17 cellular contexts compared by ENCODE assay signal in the genomic region with DNA sequence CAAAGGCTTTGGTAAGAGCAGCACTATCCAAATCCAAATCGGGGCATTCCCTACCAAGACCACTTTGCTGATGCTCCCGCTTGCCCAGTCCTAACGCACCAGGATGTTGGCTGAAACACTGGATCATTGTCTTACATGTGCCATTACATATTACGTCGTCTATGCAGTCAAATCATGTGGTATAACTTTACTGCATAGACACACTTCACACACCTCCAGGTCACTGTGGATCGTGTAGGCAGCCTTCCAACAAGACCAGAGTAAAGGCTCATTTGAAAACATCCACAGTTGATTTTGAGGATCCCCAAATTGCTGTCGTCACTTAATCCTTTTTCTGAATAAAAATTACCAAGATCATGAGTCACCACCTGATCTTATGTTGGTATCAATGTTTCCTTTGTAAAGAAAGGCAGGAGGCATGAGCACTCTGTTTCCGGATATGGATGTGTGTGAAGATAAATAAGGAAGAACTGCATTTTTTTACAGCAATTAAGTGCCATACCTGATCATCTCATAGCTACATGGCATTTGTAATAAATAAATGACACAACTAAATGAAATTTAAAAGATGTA. TPM values are rescaled to one million over a fixed set of nuclear protein-coding genes. Genes with fewer than 3 reads are reported as not detected.
DNase-seq lines count a peak whose midpoint lies in the region; ATAC-seq and TF ChIP-seq lines count a peak whose summit lies in the region.
"Had no signal": no experiment of that assay in that cellular context is flagged by ENCODE, and none has a peak within 500 bp of the region (broad histone marks: within the 10 kb centered on the region; RNA-seq: fewer than 3 reads in every experiment).

No MANE protein-coding gene starts in this region.

- no peak overlapping the region for H4K8ac ChIP-seq in trophoblast cell (ENCODE audit: low read depth, low read length)

- H2BK120ac ChIP-seq in trophoblast cell (ENCODE audit: insufficient read depth, low read length, poor library complexity) = no peak overlapping the region

- H3K18ac ChIP-seq in trophoblast cell (ENCODE audit: low read length) = no peak overlapping the region

- TF ChIP-seq POLR2A in esophagus muscularis mucosa (IDR thresholded peaks at IDR 0.05; ENCODE audit: low read depth) = no peak

- no peak overlapping the region for H3K4ac ChIP-seq in trophoblast cell (ENCODE audit: low read depth, low read length)

- no peak for ATAC-seq in HG03045 (IDR thresholded peaks at IDR 0.05; ENCODE audit: unreplicated experiment)
- ATAC-seq: A549, GM23338 had no signal

- intact Hi-C loops in A673 (cut with micrococcal nuclease; ENCODE audit: unreplicated experiment) = no loop called here
- intact Hi-C loops in esophagus muscularis mucosa (cut with DNase I) = no loop called here

- H3K9me3 ChIP-seq in A673 (ENCODE audit: low read depth, low read length, poor library complexity, severe bottlenecking) (no peaks in the 10 kb centered on the region), esophagus muscularis mucosa (no peaks in the 10 kb centered on the region), trophoblast cell (ENCODE audit: insufficient read depth, low read depth, low read length) (no peaks in the 10 kb centered on the region)
- H3K9me3 ChIP-seq: A549 had no signal

- POLR2A ChIA-PET in A673 (lab: Charles Lee; ENCODE audit: low non-redundant PET) = no interaction called here

- H3K27me3 ChIP-seq in A673 (replicated peaks; ENCODE audit: insufficient read depth, low read depth, low read length, poor library complexity) (no peaks in the 10 kb centered on the region), esophagus muscularis mucosa (no peaks in the 10 kb centered on the region), trophoblast cell (ENCODE audit: insufficient read depth, low read length) (no peaks in the 10 kb centered on the region)
- H3K27me3 ChIP-seq: BLaER1 had no signal

- H3K23ac ChIP-seq in trophoblast cell (ENCODE audit: low read length) = no peak overlapping the region

- H3K4me1 ChIP-seq in A673 (ENCODE audit: insufficient read depth, low read length, poor library complexity, severe bottlenecking) (no peaks in the 10 kb centered on the region), esophagus muscularis mucosa (peaks cover 0 to 24% (median 13%) of the 10 kb centered on the region in 4 donors), trophoblast cell (ENCODE audit: control insufficient read depth in 1 of 2, insufficient read depth in 2 of 2, low read length in 2 of 2) (peaks cover 0 to 2% of the 10 kb centered on the region in 2 experiments)
- H3K4me1 ChIP-seq: A549, BLaER1 had no signal

- H3K4me3 ChIP-seq in A673 (ENCODE audit: low read depth, low read length, poor library complexity, severe bottlenecking) (no peak overlapping the region), esophagus muscularis mucosa (no peak overlapping the region), trophoblast cell (ENCODE audit: low read depth, low read length) (no peak overlapping the region)
- H3K4me3 ChIP-seq: A549, BLaER1, GM23338 had no signal

- H3K36me3 ChIP-seq in A673 (ENCODE audit: insufficient read depth, low read length, poor library complexity, severe bottlenecking) (no peaks in the 10 kb centered on the region), esophagus muscularis mucosa (no peaks in the 10 kb centered on the region), trophoblast cell (ENCODE audit: control insufficient read depth in 1 of 2, insufficient read depth in 2 of 2, low read length in 2 of 2) (peaks cover 7 to 9% of the 10 kb centered on the region in 2 experiments)
- H3K36me3 ChIP-seq: BLaER1 had no signal

- H2BK12ac ChIP-seq in trophoblast cell (ENCODE audit: low read length) = no peak overlapping the region

- TF ChIP-seq CTCF in A673 (conservative IDR thresholded peaks at IDR 0.05; ENCODE audit: low read depth, low read length) = no peak
- TF ChIP-seq CTCF in esophagus muscularis mucosa (IDR thresholded peaks at IDR 0.05) = no peak

- no TSS peak for BruUV-seq in A673 (replicated peaks; lab: Mats Ljungman, UMichigan)

- no peak overlapping the region for H3K9ac ChIP-seq in trophoblast cell (ENCODE audit: low read length)
- H3K9ac ChIP-seq: BLaER1 had no signal

- no peak for TF ChIP-seq EP300 in esophagus muscularis mucosa (IDR thresholded peaks at IDR 0.05)

- H4K91ac ChIP-seq in trophoblast cell (ENCODE audit: low read depth, low read length) = no peak overlapping the region

- WGBS in esophagus muscularis mucosa = 89% methylated on average over 8 of the region's 8 CpGs
- no CpG with 5 or more reads among the region's 8 CpGs for WGBS in trophoblast cell (ENCODE audit: extremely low coverage, insufficient coverage, insufficient read length)

- H4K12ac ChIP-seq in trophoblast cell (ENCODE audit: low read depth, low read length) = no peak overlapping the region

- H3K79me1 ChIP-seq in trophoblast cell (ENCODE audit: low read length) = no peaks in the 10 kb centered on the region

- no peaks in the 10 kb centered on the region for H3K79me2 ChIP-seq in trophoblast cell (ENCODE audit: control insufficient read depth, insufficient read depth, low read length, poor library complexity)

- no peak overlapping the region for H2AK5ac ChIP-seq in trophoblast cell (ENCODE audit: low read length)

- H3K14ac ChIP-seq in trophoblast cell (ENCODE audit: low read length) = no peak overlapping the region

- H3K27ac ChIP-seq in A673 (ENCODE audit: low read depth, low read length, poor library complexity, severe bottlenecking) (no peak overlapping the region), esophagus muscularis mucosa (replicated peaks in 1 of 4) (no peak overlapping the region), trophoblast cell (ENCODE audit: low read depth, low read length) (no peak overlapping the region)
- H3K27ac ChIP-seq: 22Rv1, A549, BLaER1 had no signal

- peak; percentile 8 for DNase-seq in DMS53 (lab: John Stamatoyannopoulos, UW)
- no peak for DNase-seq in DMS53 treated with DMSO at 0.1 percent for 48 hours (lab: John Stamatoyannopoulos, UW; ENCODE audit: unreplicated experiment)
- peak; percentile 45 for DNase-seq in A673 (ENCODE audit: low spot score)
- peak; percentile 46 for DNase-seq in RPMI7951 (ENCODE audit: low read depth)
- DNase-seq in esophagus muscularis mucosa (ENCODE audit: extremely low spot score) = peak; percentile 75
- DNase-seq in EL = no peak
- DNase-seq in trophoblast cell = no peak
- DNase-seq: Calu3; CD4-positive, alpha-beta memory T cell; GDM1; HCEC 1CT had no signal

- H2AFZ ChIP-seq in trophoblast cell (ENCODE audit: insufficient read depth, low read length, poor library complexity) = no peak overlapping the region
- H2AFZ ChIP-seq: GM23338 had no signal

- no peak overlapping the region for H2BK5ac ChIP-seq in trophoblast cell (ENCODE audit: low read depth, low read length, poor library complexity)

- no peak overlapping the region for H3K4me2 ChIP-seq in trophoblast cell (ENCODE audit: low read length)
- H3K4me2 ChIP-seq: A549, BLaER1, GM23338 had no signal

- CTCF ChIA-PET in A673 (lab: Charles Lee) = no interaction called here

RNA-seq across cellular contexts. Expression of a gene that starts 18.5 kb away (rescaled TPM):
- total RNA-seq in A673 (2021) (24.5 and 26.4 TPM in 2 replicates), esophagus muscularis mucosa (10 to 100 TPM; 16.2 to 30.5 (median 28.3) TPM)
- 18.2 and 20.1 TPM in 2 replicates for total RNA-seq in RPMI7951 (2014; rRNA removed; shearing (Covaris generic))
- 112 and 119 TPM in 2 replicates for polyA plus RNA-seq in trophoblast cell (2013)
- total RNA-seq: CD4-positive, alpha-beta memory T cell had no signal
- polyA plus RNA-seq: CD14-positive monocyte; CD4-positive, alpha-beta memory T cell had no signal

Comparison
In these comparisons a context has a peak if more than half of its experiments do, and no peak if none do; other contexts are left out.
1. DNase-seq: peak in DMS53 (single experiment), A673 (single experiment), RPMI7951 (single experiment) and esophagus muscularis mucosa (single experiment); none in DMS53 treated with DMSO at 0.1 percent for 48 hours (single experiment), EL (single experiment) and trophoblast cell (0 of 2).